9 cellular contexts compared by ENCODE assay signal in the genomic region with DNA sequence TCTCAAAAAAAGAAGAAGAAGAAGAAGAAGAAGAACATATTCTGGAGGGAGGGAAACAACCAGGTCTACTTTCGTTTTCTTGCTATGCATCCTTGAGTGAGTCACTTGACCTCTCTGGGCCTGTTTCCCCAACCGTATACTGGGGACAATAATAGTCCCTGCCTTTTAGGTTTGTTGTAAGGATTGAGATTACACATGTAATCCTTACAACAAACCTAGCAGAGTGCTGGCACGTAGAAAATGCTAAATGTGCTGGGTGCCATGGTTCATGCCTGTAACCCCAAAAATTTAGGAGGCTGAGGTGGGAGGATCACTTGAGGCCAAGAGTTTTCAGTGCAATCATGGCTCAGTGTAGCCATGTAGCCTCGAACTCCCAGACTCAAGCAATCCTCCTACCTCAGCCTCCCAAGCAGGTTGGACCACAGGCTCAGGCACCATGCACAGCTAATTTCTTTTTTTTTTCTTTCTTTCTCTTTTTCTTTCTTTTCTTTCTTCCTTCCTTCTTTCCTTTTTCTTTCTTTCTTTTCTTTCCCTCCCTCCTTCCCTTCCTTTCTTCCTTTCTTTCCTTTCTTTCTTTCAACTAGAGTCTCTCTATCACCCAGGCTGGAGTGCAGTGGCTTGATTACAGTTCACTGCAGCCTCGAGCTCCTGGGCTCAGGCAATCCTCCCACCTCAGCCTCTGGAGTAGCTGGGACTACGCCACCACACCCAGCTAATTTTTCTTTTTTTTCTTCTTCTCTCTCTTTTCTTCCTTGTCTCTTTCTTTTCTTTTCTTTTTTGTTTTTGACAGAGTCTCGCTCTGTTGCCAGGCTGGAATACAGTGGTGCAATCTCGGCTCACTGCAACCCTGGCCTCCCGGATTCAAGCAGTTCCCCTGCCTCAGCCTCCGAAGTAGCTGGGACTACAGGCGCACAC. TPM values are rescaled to one million over a fixed set of nuclear protein-coding genes. Genes with fewer than 3 reads are reported as not detected.
DNase-seq lines count a peak whose midpoint lies in the region; ATAC-seq and TF ChIP-seq lines count a peak whose summit lies in the region.
"Had no signal": no experiment of that assay in that cellular context is flagged by ENCODE, and none has a peak within 500 bp of the region (broad histone marks: within the 10 kb centered on the region; RNA-seq: fewer than 3 reads in every experiment).

No MANE protein-coding gene starts in this region.

- no peak for TF ChIP-seq CTCF in Calu3 (IDR thresholded peaks at IDR 0.05; ENCODE audit: unreplicated experiment)

- H3K27me3 Mint-ChIP-seq in activated T-cell treated with anti-CD3 and anti-CD28 coated beads, Interleukin-2, amount 50 U/mL, for 4 hours (ENCODE audit: low read depth), result no peaks in the 10 kb centered on the region
- H3K27me3 Mint-ChIP-seq in stimulated activated memory B cell treated with anti-CD40 and anti-IgM and Interleukin-4, amounts not matched to agents 10 μg/mL and 1 μg/mL and 100 μg/mL, for 72 hours, result no peaks in the 10 kb centered on the region
- peaks cover 14% of the 10 kb centered on the region for H3K27me3 Mint-ChIP-seq in Calu3 (ENCODE audit: unreplicated experiment)

- peak overlapping the region; percentile 92 for H3K27ac Mint-ChIP-seq in stimulated activated memory B cell treated with anti-CD40 and anti-IgM and Interleukin-4, amounts not matched to agents 10 μg/mL and 1 μg/mL and 100 μg/mL, for 72 hours
- no peak overlapping the region for H3K27ac Mint-ChIP-seq in Calu3 (ENCODE audit: unreplicated experiment)

- BruUV-seq in Calu3 (replicated peaks; lab: Mats Ljungman, UMichigan), result no TSS peak

- intact Hi-C loops in Calu3 (cut with micrococcal nuclease; ENCODE audit: unreplicated experiment), result no loop called here

- H3K9me3 Mint-ChIP-seq in activated T-cell treated with anti-CD3 and anti-CD28 coated beads, Interleukin-2, amount 50 U/mL, for 4 hours, result no peaks in the 10 kb centered on the region
- H3K9me3 Mint-ChIP-seq in stimulated activated memory B cell treated with anti-CD40 and anti-IgM and Interleukin-4, amounts not matched to agents 10 μg/mL and 1 μg/mL and 100 μg/mL, for 72 hours, result no peaks in the 10 kb centered on the region
- no peaks in the 10 kb centered on the region for H3K9me3 Mint-ChIP-seq in Calu3 (ENCODE audit: low read depth, unreplicated experiment)

- peaks cover 45% of the 10 kb centered on the region for H3K4me1 Mint-ChIP-seq in activated T-cell treated with anti-CD3 and anti-CD28 coated beads, Interleukin-2, amount 50 U/mL, for 4 hours (ENCODE audit: low read depth)
- peaks cover 43% of the 10 kb centered on the region for H3K4me1 Mint-ChIP-seq in stimulated activated memory B cell treated with anti-CD40 and anti-IgM and Interleukin-4, amounts not matched to agents 10 μg/mL and 1 μg/mL and 100 μg/mL, for 72 hours
- H3K4me1 Mint-ChIP-seq in Calu3 (ENCODE audit: low read depth, unreplicated experiment), result peaks cover 14% of the 10 kb centered on the region

- H3K27ac ChIP-seq in epithelial cell of prostate, result peak overlapping the region; percentile 99

- CTCF ChIA-PET in Calu3 (lab: Charles Lee), result interaction anchor here (0.5 to 0.7 kb wide), 3 partner anchors 119 to 272 kb away, joined by 3 to 7 read pairs (median 3); no protein-coding TSS in a partner anchor

- H3K36me3 Mint-ChIP-seq in activated T-cell treated with anti-CD3 and anti-CD28 coated beads, Interleukin-2, amount 50 U/mL, for 4 hours (ENCODE audit: insufficient read depth), result peaks cover 18% of the 10 kb centered on the region
- H3K36me3 Mint-ChIP-seq in stimulated activated memory B cell treated with anti-CD40 and anti-IgM and Interleukin-4, amounts not matched to agents 10 μg/mL and 1 μg/mL and 100 μg/mL, for 72 hours, result peaks cover 24% of the 10 kb centered on the region
- peaks cover 43% of the 10 kb centered on the region for H3K36me3 Mint-ChIP-seq in Calu3 (ENCODE audit: insufficient read depth, unreplicated experiment)

- peak overlapping the region; percentile 83 for H3K4me3 Mint-ChIP-seq in activated T-cell treated with anti-CD3 and anti-CD28 coated beads, Interleukin-2, amount 50 U/mL, for 4 hours
- H3K4me3 Mint-ChIP-seq in stimulated activated memory B cell treated with anti-CD40 and anti-IgM and Interleukin-4, amounts not matched to agents 10 μg/mL and 1 μg/mL and 100 μg/mL, for 72 hours, result peak overlapping the region; percentile 95
- no peak overlapping the region for H3K4me3 Mint-ChIP-seq in Calu3 (ENCODE audit: low read depth, unreplicated experiment)

- peak; percentile 9 to 10 for ATAC-seq in activated T-cell treated with anti-CD3 and anti-CD28 coated beads, Interleukin-2, amount 50 U/mL, for 4 hours
- ATAC-seq in stimulated activated memory B cell treated with anti-CD40 and anti-IgM and Interleukin-4, amounts not matched to agents 10 μg/mL and 1 μg/mL and 100 μg/mL, for 72 hours, result no peak

- DNase-seq in activated T-cell treated with anti-CD3 and anti-CD28 coated beads, Interleukin-2, amount 50 U/mL, for 4 hours, result peak; percentile 14
- DNase-seq in activated T-cell treated with anti-CD3 and anti-CD28 coated beads, Interleukin-2, amount 50 U/mL, for 1 hour, result no peak
- DNase-seq in RPMI8226, result peak; percentile 2
- DNase-seq in epithelial cell of prostate (ENCODE audit: low read depth, low spot score), result no peak
- no peak for DNase-seq in Calu3
- DNase-seq in SHP77 (lab: John Stamatoyannopoulos, UW), result no peak
- no peak for DNase-seq in 8988T
- DNase-seq: stimulated activated CD4-positive, alpha-beta T cell treated with anti-CD3 and anti-CD28 coated beads, Interleukin-12 subunit alpha, Interleukin-12 subunit beta, amount 100 ng/mL, for 4 hours had no signal

RNA-seq across cellular contexts. Expression of gene IER2, which starts 7.0 kb away (rescaled TPM):
- 100 to 1,000 TPM in 2 of 3 donors, 10 to 100 TPM in 1; 99.4 to 113 (median 110) TPM for total RNA-seq in activated T-cell treated with anti-CD3 and anti-CD28 coated beads, Interleukin-2, amount 50 U/mL, for 4 hours
- total RNA-seq in Calu3 (2022), result 96.3 and 108 TPM in 2 replicates

RNA-seq across cellular contexts. Expression of gene STX10, which starts 7.0 kb away (rescaled TPM):
- 10 to 100 TPM; 64.5 to 66.0 (median 65.4) TPM for total RNA-seq in activated T-cell treated with anti-CD3 and anti-CD28 coated beads, Interleukin-2, amount 50 U/mL, for 4 hours
- total RNA-seq in Calu3 (2022), result 52.3 and 52.7 TPM in 2 replicates

RNA-seq across cellular contexts. Expression of gene NACC1, which starts 39.2 kb away (rescaled TPM):
- total RNA-seq in activated T-cell treated with anti-CD3 and anti-CD28 coated beads, Interleukin-2, amount 50 U/mL, for 4 hours, result 100 to 1,000 TPM; 127 to 137 (median 134) TPM
- 80.9 and 83.1 TPM in 2 replicates for total RNA-seq in Calu3 (2022)

RNA-seq across cellular contexts. Expression of gene TRMT1, which starts 40.7 kb away (rescaled TPM):
- total RNA-seq in activated T-cell treated with anti-CD3 and anti-CD28 coated beads, Interleukin-2, amount 50 U/mL, for 4 hours, result 100 to 1,000 TPM; 240 to 248 (median 246) TPM
- 36.5 and 40.2 TPM in 2 replicates for total RNA-seq in Calu3 (2022)

RNA-seq across cellular contexts. Expression of gene LYL1, which starts 54.6 kb away (rescaled TPM):
- 1 to 10 TPM; 1.9 to 3.0 (median 2.9) TPM for total RNA-seq in activated T-cell treated with anti-CD3 and anti-CD28 coated beads, Interleukin-2, amount 50 U/mL, for 4 hours
- 0.32 TPM in 1 of 2 replicates, not detected in the other for total RNA-seq in Calu3 (2022)

Comparison
In these comparisons a context has a peak if more than half of its experiments do, and no peak if none do; other contexts are left out.
1. DNase-seq: peak in activated T-cell treated with anti-CD3 and anti-CD28 coated beads, Interleukin-2, amount 50 U/mL, for 4 hours (single experiment) and RPMI8226 (single experiment); none in activated T-cell treated with anti-CD3 and anti-CD28 coated beads, Interleukin-2, amount 50 U/mL, for 1 hour (single experiment), epithelial cell of prostate (single experiment), Calu3 (single experiment), SHP77 (0 of 2) and 8988T (single experiment).